Comparison of ENCODE assay signal across 2 cellular contexts in the genomic region with DNA sequence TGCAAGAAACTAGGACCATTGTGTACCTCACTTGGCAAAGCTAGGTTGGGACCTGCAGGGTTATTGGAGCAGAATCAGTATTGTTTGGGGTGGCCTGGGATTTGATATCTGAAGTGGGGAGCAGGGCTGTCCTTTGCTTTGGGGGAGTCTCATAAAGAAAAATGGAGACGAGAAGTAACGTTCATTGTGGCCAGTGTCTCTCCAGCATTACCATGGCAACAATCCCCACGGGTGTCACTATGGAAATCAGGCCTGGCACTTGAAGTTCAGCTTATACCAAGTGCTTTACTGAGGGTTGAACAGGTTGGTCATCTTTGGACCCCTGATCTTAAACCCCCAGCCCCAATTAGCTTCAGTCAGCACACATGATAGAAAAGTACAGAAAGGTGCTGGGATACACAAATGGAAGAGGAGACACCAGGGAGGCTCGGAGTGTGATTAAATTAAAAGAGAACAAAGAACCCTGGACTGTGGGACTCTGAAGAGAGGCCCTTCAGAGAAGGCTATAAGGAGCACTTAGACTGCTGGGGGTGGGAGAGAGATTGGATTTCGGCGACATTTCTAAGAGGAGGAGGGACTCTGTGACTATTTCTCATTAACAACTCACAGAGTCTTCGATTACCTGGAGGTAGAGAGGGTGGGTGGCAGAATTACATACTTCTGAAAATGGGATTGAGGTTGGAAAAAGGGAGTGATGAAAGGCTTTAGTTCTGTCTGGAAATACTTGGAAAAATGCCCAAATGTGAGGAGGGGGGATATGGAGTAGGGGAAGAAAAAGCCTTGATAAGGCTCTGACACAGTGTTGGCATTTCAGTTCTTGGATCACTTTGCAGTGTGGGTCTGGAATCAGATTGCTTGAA.
TF ChIP-seq lines count a peak whose summit lies in the region.

No MANE protein-coding gene starts in this region.

TF ChIP-seq in SK-N-SH, 30 proteins besides CTCF, POLR2A, EP300 and RAD21:
- TF ChIP-seq NFIC (IDR thresholded peaks at IDR 0.05; ENCODE audit: borderline replicate concordance) (no peak), GABPA (IDR thresholded peaks at IDR 0.05; ENCODE audit: low read depth) (no peak), TAF1 (IDR thresholded peaks at IDR 0.05; ENCODE audit: borderline replicate concordance, low read depth, low read length) (no peak), SMC3 (IDR thresholded peaks at IDR 0.05; ENCODE audit: low read depth, low read length) (no peak), FOXM1 (IDR thresholded peaks at IDR 0.05; ENCODE audit: low read depth) (no peak), NRF1 (IDR thresholded peaks at IDR 0.05; ENCODE audit: low read depth, low read length) (no peak), TCF12 (IDR thresholded peaks at IDR 0.05) (no peak), CHD2 (IDR thresholded peaks at IDR 0.05; ENCODE audit: low read length, partially characterized antibody) (no peak)
- TF ChIP-seq, protein P1, sequence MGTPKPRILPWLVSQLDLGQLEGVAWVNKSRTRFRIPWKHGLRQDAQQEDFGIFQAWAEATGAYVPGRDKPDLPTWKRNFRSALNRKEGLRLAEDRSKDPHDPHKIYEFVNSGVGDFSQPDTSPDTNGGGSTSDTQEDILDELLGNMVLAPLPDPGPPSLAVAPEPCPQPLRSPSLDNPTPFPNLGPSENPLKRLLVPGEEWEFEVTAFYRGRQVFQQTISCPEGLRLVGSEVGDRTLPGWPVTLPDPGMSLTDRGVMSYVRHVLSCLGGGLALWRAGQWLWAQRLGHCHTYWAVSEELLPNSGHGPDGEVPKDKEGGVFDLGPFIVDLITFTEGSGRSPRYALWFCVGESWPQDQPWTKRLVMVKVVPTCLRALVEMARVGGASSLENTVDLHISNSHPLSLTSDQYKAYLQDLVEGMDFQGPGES (IDR thresholded peaks at IDR 0.05; ENCODE audit: low read depth, low read length), result no peak
- TF ChIP-seq, protein P2, sequence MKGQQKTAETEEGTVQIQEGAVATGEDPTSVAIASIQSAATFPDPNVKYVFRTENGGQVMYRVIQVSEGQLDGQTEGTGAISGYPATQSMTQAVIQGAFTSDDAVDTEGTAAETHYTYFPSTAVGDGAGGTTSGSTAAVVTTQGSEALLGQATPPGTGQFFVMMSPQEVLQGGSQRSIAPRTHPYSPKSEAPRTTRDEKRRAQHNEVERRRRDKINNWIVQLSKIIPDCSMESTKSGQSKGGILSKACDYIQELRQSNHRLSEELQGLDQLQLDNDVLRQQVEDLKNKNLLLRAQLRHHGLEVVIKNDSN (IDR thresholded peaks at IDR 0.05; ENCODE audit: borderline replicate concordance, low read depth), result no peak
- TF ChIP-seq, protein P3, sequence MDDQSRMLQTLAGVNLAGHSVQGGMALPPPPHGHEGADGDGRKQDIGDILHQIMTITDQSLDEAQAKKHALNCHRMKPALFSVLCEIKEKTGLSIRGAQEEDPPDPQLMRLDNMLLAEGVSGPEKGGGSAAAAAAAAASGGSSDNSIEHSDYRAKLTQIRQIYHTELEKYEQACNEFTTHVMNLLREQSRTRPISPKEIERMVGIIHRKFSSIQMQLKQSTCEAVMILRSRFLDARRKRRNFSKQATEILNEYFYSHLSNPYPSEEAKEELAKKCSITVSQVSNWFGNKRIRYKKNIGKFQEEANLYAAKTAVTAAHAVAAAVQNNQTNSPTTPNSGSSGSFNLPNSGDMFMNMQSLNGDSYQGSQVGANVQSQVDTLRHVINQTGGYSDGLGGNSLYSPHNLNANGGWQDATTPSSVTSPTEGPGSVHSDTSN (IDR thresholded peaks at IDR 0.05), result no peak

TF ChIP-seq in SK-N-SH treated with all-trans-retinoic acid at 6 μM for 48 hours, 23 proteins besides CTCF, POLR2A, EP300 and RAD21:
- no peak for TF ChIP-seq BACH2 (CRISPR knock-in tag; IDR thresholded peaks at IDR 0.05; ENCODE audit: borderline replicate concordance)
- no peak for TF ChIP-seq SNAI2 (CRISPR knock-in tag; IDR thresholded peaks at IDR 0.05)
- no peak for TF ChIP-seq ESRRG (CRISPR knock-in tag; IDR thresholded peaks at IDR 0.05)
- TF ChIP-seq ISL1 (CRISPR knock-in tag; IDR thresholded peaks at IDR 0.05), result no peak
- TF ChIP-seq TCF4 (CRISPR knock-in tag; IDR thresholded peaks at IDR 0.05; ENCODE audit: borderline replicate concordance), result no peak
- no peak for TF ChIP-seq ZC3H10 (CRISPR knock-in tag; IDR thresholded peaks at IDR 0.05)
- no peak for TF ChIP-seq ARNTL (CRISPR knock-in tag; IDR thresholded peaks at IDR 0.05; ENCODE audit: borderline replicate concordance, low read depth)
- no peak for TF ChIP-seq CSDC2 (CRISPR knock-in tag; IDR thresholded peaks at IDR 0.05)
